In the genomic region with DNA sequence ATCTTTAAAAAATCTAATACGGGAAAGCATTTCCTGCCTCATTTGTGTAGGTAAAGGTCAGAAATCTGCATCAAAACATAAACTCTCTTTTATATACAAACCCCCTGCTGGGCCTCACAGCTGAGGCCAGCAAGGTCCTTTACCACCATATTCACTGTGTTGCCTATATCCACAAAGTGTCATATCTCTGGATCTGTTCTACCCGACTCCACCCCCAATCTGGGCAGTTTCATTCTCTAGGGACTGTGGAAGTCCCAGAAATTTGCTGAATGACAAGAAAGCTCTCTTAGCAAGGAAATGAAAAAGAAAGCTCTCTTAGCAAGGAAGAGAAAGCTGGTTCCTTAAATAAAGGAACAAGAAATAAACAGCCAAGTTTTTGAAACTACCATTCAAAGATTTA, we compare ENCODE assay signal across 23 cellular contexts.
"Had no signal": no experiment of that assay in that cellular context is flagged by ENCODE, and none has a peak within 500 bp of the region (broad histone marks: within the 10 kb centered on the region; RNA-seq: fewer than 3 reads in every experiment).

No MANE protein-coding gene starts in this region.

- H3K36me3 ChIP-seq: colonic mucosa, left lung, tibial artery, uterus had no signal

- H3K36me3 Mint-ChIP-seq: naive B cell had no signal

- H3K4me3 ChIP-seq: colonic mucosa, left lung, tibial artery, uterus had no signal

- H3K9me3 ChIP-seq: colonic mucosa, tibial artery, uterus had no signal

- DNase-seq: activated CD4-positive, alpha-beta T cell treated with anti-CD3 and anti-CD28 coated beads, Interleukin-2, amount 10 ng/mL, durations not matched to agents 7 days and 5 days; activated CD8-positive, alpha-beta memory T cell treated with anti-CD3 and anti-CD28 coated beads for 24 hours; activated effector memory CD4-positive, alpha-beta T cell treated with anti-CD3 and anti-CD28 coated beads, Interleukin-2, amount 50 U/mL, for 16 hours; activated naive CD4-positive, alpha-beta T cell treated with anti-CD3 and anti-CD28 coated beads, Interleukin-2, amount 50 U/mL, for 16 hours; activated T-cell treated with anti-CD3 and anti-CD28 coated beads, Interleukin-2, amount 50 U/mL, for 72 hours; aorta; colonic mucosa; erythroblast; foreskin melanocyte; glutamatergic neuron; hippocampal formation; kidney; left lung; naive B cell; stimulated activated naive CD8-positive, alpha-beta T cell treated with anti-CD3 and anti-CD28 coated beads, Interleukin-15, Interleukin-2, amounts not matched to agents 100 U/mL and 50 U/mL, for 24 hours; substantia nigra; T-helper 9 cell; tibial artery; uterus had no signal

- H3K4me1 Mint-ChIP-seq: activated CD4-positive, alpha-beta T cell treated with anti-CD3 and anti-CD28 coated beads, Interleukin-2, amount 10 ng/mL, durations not matched to agents 7 days and 5 days; central memory CD8-positive, alpha-beta T cell; naive B cell; neural crest cell had no signal

- H3K27ac ChIP-seq: colonic mucosa, left lung, tibial artery, uterus had no signal

- FAIRE-seq: kidney had no signal

- H3K27me3 ChIP-seq: colonic mucosa, left lung, tibial artery, uterus had no signal

- H3K4me1 ChIP-seq: colonic mucosa, left lung, tibial artery, uterus had no signal

- H3K27ac Mint-ChIP-seq: activated CD4-positive, alpha-beta T cell treated with anti-CD3 and anti-CD28 coated beads, Interleukin-2, amount 10 ng/mL, durations not matched to agents 7 days and 5 days; activated T-cell treated with anti-CD3 and anti-CD28 coated beads, Interleukin-2, amount 50 U/mL, for 72 hours; progenitor cell of endocrine pancreas had no signal

- H3K27me3 Mint-ChIP-seq: activated CD4-positive, alpha-beta T cell treated with anti-CD3 and anti-CD28 coated beads, Interleukin-2, amount 10 ng/mL, durations not matched to agents 7 days and 5 days; central memory CD8-positive, alpha-beta T cell; naive B cell; progenitor cell of endocrine pancreas had no signal

- H3K9me3 Mint-ChIP-seq: activated T-cell treated with anti-CD3 and anti-CD28 coated beads, Interleukin-2, amount 50 U/mL, for 72 hours; central memory CD8-positive, alpha-beta T cell had no signal

- ATAC-seq: activated CD4-positive, CD25-positive, alpha-beta regulatory T cell treated with anti-CD3 and anti-CD28 coated beads, Interleukin-2, amount 50 U/mL, for 24 hours; activated T-cell treated with anti-CD3 and anti-CD28 coated beads, Interleukin-2, amount 50 U/mL, for 72 hours; left lung; stimulated activated naive CD8-positive, alpha-beta T cell treated with anti-CD3 and anti-CD28 coated beads, Interleukin-15, Interleukin-2, amounts not matched to agents 100 U/mL and 50 U/mL, for 24 hours had no signal

- H3K4me3 Mint-ChIP-seq: activated CD4-positive, alpha-beta T cell treated with anti-CD3 and anti-CD28 coated beads, Interleukin-2, amount 10 ng/mL, durations not matched to agents 7 days and 5 days; activated T-cell treated with anti-CD3 and anti-CD28 coated beads, Interleukin-2, amount 50 U/mL, for 72 hours; central memory CD8-positive, alpha-beta T cell; naive B cell; neural crest cell had no signal
